In genomic region chr13:30132623-30133553, GRCh38 we compare ENCODE assay signal across 8 cellular contexts.
DNase-seq lines count a peak whose midpoint lies in the region; ATAC-seq, FAIRE-seq and TF ChIP-seq lines count a peak whose summit lies in the region.

No MANE protein-coding gene starts in this region.

- H3K36me3 ChIP-seq in bronchial epithelial cell (ENCODE audit: control insufficient read depth, insufficient read depth, low read length) (no peaks in the 10 kb centered on the region), keratinocyte (ENCODE audit: control insufficient read depth in 2 of 2, extremely low read depth in 1 of 2, insufficient read depth in 2 of 2, low read length in 2 of 2) (no peaks in the 10 kb centered on the region)

- H3K9me3 Mint-ChIP-seq in activated B cell treated with CpG ODN at 0.5 μM for 24 hours = no peaks in the 10 kb centered on the region

- dilution Hi-C loops in keratinocyte (cut with MboI; ENCODE audit: extremely low pct_ligation_motif_present, low sequenced_read_pairs) = no loop called here

- TF ChIP-seq CTCF in AG09319 (IDR thresholded peaks at IDR 0.05; ENCODE audit: low read depth, low read length) = peak; percentile 93
- peak; percentile 69 for TF ChIP-seq CTCF in activated B cell treated with CpG ODN at 0.5 μM for 24 hours (IDR thresholded peaks at IDR 0.05)
- TF ChIP-seq CTCF in bronchial epithelial cell (IDR thresholded peaks at IDR 0.05; ENCODE audit: insufficient read depth, low read length, severe bottlenecking) = peak; percentile 94
- TF ChIP-seq CTCF in keratinocyte (optimal IDR thresholded peaks at IDR 0.05 in 1 of 3, IDR thresholded peaks at IDR 0.05 in 1 of 3, conservative IDR thresholded peaks at IDR 0.05 in 1 of 3; ENCODE audit: extremely low read depth in 1 of 3, insufficient read depth in 2 of 3, low read length in 3 of 3) = peak; percentile 79 to 94 (median 90)

- no peaks in the 10 kb centered on the region for H3K36me3 Mint-ChIP-seq in activated B cell treated with CpG ODN at 0.5 μM for 24 hours (ENCODE audit: low read depth)

- intact Hi-C loops in activated B cell treated with CpG ODN at 0.5 μM for 24 hours (cut with micrococcal nuclease) = loop anchor here (1.0 to 5.0 kb wide), 17 partner anchors 25 to 911 kb away; partner anchors contain the start of gene KATNAL1

- no peaks in the 10 kb centered on the region for H3K4me1 ChIP-seq in keratinocyte (ENCODE audit: control insufficient read depth, extremely low read depth, insufficient read depth, low read length)

- POLR2A ChIA-PET in activated B cell treated with CpG ODN at 0.5 μM for 24 hours (lab: Charles Lee) = interaction anchor here (0.6 to 1.3 kb wide), 13 partner anchors 9 to 604 kb away, joined by 3 to 5 read pairs (median 3); partner anchors contain the start of genes HMGB1, UBE2L5 and USPL1

- no peak overlapping the region for H2AFZ ChIP-seq in keratinocyte (ENCODE audit: control insufficient read depth, low read length)

- H3K27me3 Mint-ChIP-seq in activated B cell treated with CpG ODN at 0.5 μM for 24 hours = no peaks in the 10 kb centered on the region

- no peaks in the 10 kb centered on the region for H4K20me1 ChIP-seq in keratinocyte (ENCODE audit: control insufficient read depth, extremely low read depth, insufficient read depth, low read length)

- no peak for FAIRE-seq in bronchial epithelial cell (lab: Jason Lieb, UNC)
- peak; percentile 79 for FAIRE-seq in keratinocyte (lab: Jason Lieb, UNC)

- no peak overlapping the region for H3K4me3 ChIP-seq in bronchial epithelial cell (ENCODE audit: low read depth, low read length)
- H3K4me3 ChIP-seq in keratinocyte (ENCODE audit: control insufficient read depth in 2 of 3, extremely low read depth in 1 of 3, insufficient read depth in 2 of 3, low read depth in 1 of 3, low read length in 3 of 3) = no peak overlapping the region

- H3K27me3 ChIP-seq in bronchial epithelial cell (ENCODE audit: control insufficient read depth, insufficient read depth, low read length) (no peaks in the 10 kb centered on the region), keratinocyte (ENCODE audit: control insufficient read depth, extremely low read depth, insufficient read depth, low read length) (no peaks in the 10 kb centered on the region)

- no peak overlapping the region for H3K27ac ChIP-seq in keratinocyte (ENCODE audit: control insufficient read depth, insufficient read depth, low read length)

- H3K4me2 ChIP-seq in keratinocyte (ENCODE audit: control insufficient read depth, extremely low read depth, insufficient read depth, low read depth, low read length) = no peak overlapping the region

- H3K9ac ChIP-seq in keratinocyte (ENCODE audit: control insufficient read depth, extremely low read depth, insufficient read depth, low read length) = no peak overlapping the region

- H3K9me3 ChIP-seq in keratinocyte (ENCODE audit: control insufficient read depth, low read depth, low read length) = no peaks in the 10 kb centered on the region

- H3K4me1 Mint-ChIP-seq in activated B cell treated with CpG ODN at 0.5 μM for 24 hours = peaks cover 3% of the 10 kb centered on the region

- H3K9me1 ChIP-seq in keratinocyte (ENCODE audit: control insufficient read depth, extremely low read depth, insufficient read depth, low read length) = no peaks in the 10 kb centered on the region

- CTCF ChIA-PET in activated B cell treated with CpG ODN at 0.5 μM for 24 hours (lab: Charles Lee) = interaction anchor here (0.6 to 3.1 kb wide), 68 partner anchors 9 to 914 kb away, joined by 3 to 27 read pairs (median 4); partner anchors contain the start of genes HMGB1, KATNAL1 and USPL1

- H3K27ac Mint-ChIP-seq in activated B cell treated with CpG ODN at 0.5 μM for 24 hours = no peak overlapping the region

- no peak overlapping the region for H3K4me3 Mint-ChIP-seq in activated B cell treated with CpG ODN at 0.5 μM for 24 hours

- H3K79me2 ChIP-seq in keratinocyte (ENCODE audit: control insufficient read depth, insufficient read depth, low read length) = no peaks in the 10 kb centered on the region

- DNase-seq in AG09319 (ENCODE audit: extremely low read depth, low read depth) (peak; percentile 80), NCI-H446 treated with DMSO at 0.1 percent for 48 hours (lab: John Stamatoyannopoulos, UW) (peak; percentile 52), activated B cell treated with CpG ODN at 0.5 μM for 24 hours (peak; percentile 90), bronchial epithelial cell (ENCODE audit: low read depth) (peak; percentile 68), keratinocyte (ENCODE audit: low read depth, low spot score) (peak; percentile 80)
- DNase-seq in stimulated activated CD4-positive, alpha-beta T cell treated with anti-CD3 and anti-CD28 coated beads, Interleukin-1b, Interleukin-23, amount 100 ng/mL, for 1 hour (ENCODE audit: low read depth in 2 of 2) = peak; percentile 92 to 98

- ATAC-seq in GM18870 (IDR thresholded peaks at IDR 0.05; ENCODE audit: unreplicated experiment) = peak; percentile 74
- peak; percentile 91 for ATAC-seq in HG03139 (IDR thresholded peaks at IDR 0.05; ENCODE audit: unreplicated experiment)
- ATAC-seq in activated B cell treated with CpG ODN at 0.5 μM for 24 hours (ENCODE audit: low read depth) = peak; percentile 100
